ENCODE assay signal across 1 cellular context in the genomic region with DNA sequence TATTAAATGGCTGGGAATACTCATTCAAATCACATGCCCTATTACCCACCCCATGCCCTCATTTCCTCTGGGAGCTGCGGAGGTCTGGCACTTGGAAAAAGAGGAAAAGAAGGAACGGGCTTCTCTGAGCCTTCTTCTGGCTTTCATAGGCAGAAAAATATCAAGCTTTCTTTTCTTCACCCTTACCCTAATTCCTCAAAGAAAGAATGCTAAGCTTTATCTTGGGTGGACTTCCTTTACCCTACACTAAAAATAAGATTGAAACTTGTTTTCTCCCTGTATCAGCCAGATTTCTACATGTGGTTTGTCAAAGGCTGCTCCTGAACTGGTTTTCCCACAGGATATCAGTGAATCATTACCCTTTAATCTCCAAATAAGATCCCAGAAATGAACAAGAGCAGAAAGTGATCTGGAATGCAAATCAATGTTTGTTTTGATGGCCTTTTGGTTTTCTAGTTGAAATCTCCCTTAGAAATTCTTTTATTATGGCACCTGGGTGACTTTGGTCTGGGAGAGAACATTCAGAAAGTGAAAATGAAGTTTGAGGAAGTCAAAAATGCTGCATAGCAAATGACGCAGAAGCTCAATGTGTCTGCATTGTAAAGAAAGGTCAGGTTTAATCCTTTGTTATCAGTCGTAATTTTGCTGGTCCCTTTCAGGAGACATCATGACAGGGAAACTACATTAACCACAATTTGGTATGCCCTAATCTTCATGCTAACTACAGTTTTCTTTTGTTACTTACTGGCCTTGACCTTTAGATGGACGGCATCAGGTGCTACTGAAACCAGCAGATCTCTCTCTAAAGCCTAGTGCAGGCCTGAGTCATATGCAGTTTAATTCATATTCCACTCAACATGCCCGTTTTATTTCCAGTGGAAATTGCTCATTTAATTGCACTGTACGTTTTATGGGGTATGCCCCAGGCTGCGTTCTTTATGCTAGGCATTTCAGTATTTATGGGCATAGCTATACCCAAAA.
A peak's percentile ranks its signal among the peaks of the same experiment; 100 is the strongest.
TF ChIP-seq lines count a peak whose summit lies in the region.

No MANE protein-coding gene starts in this region.

TF ChIP-seq in K562, 482 proteins besides CTCF, POLR2A, EP300 and RAD21 (continued from another document and continues in another):
- TF ChIP-seq MLLT1 (IDR thresholded peaks at IDR 0.05) (no peak), SMARCC2 (IDR thresholded peaks at IDR 0.05; ENCODE audit: low read depth) (no peak), JUND (IDR thresholded peaks at IDR 0.05; ENCODE audit: borderline replicate concordance, low read depth, low read length) (no peak), JUND (tag; IDR thresholded peaks at IDR 0.05; ENCODE audit: borderline replicate concordance, low read depth, low read length) (0 out of 3 replicates have a peak, but pooled peaks have one; percentile 38), ATF7 (IDR thresholded peaks at IDR 0.05) (peak; percentile 38; the same call in 1 of the 2 replicates), ZNF764 (CRISPR knock-in tag; IDR thresholded peaks at IDR 0.05; ENCODE audit: low read depth) (no peak), GATAD2B (IDR thresholded peaks at IDR 0.05; ENCODE audit: borderline replicate concordance) (no peak), PRDM10 (IDR thresholded peaks at IDR 0.05; ENCODE audit: partially characterized antibody) (peak; percentile 56), GATAD2A (IDR thresholded peaks at IDR 0.05) (no peak), SOX6 (IDR thresholded peaks at IDR 0.05) (peak; percentile 65; the same call in 1 of the 2 replicates), KLF13 (tag; IDR thresholded peaks at IDR 0.05; ENCODE audit: borderline replicate concordance, low read depth) (no peak), GTF2B (IDR thresholded peaks at IDR 0.05; ENCODE audit: extremely low read depth, insufficient read length) (no peak), MECOM (CRISPR knock-in tag; IDR thresholded peaks at IDR 0.05) (no peak), TCFL5 (CRISPR knock-in tag; conservative IDR thresholded peaks at IDR 0.05) (no peak), PURB (CRISPR knock-in tag; IDR thresholded peaks at IDR 0.05; ENCODE audit: low read depth) (no peak), ZNF347 (CRISPR knock-in tag; IDR thresholded peaks at IDR 0.05; ENCODE audit: low read depth) (no peak), ZKSCAN8 (CRISPR knock-in tag; IDR thresholded peaks at IDR 0.05) (peak; percentile 5; the same call in 1 of the 2 replicates), C11orf30 (IDR thresholded peaks at IDR 0.05; ENCODE audit: low read depth) (peak; percentile 12; the same call in 1 of the 2 replicates), TFAP4 (CRISPR knock-in tag; IDR thresholded peaks at IDR 0.05; ENCODE audit: borderline replicate concordance) (no peak), YY1 (IDR thresholded peaks at IDR 0.05; ENCODE audit: borderline replicate concordance in 1 of 3, control insufficient read depth in 1 of 3, extremely low read depth in 1 of 3, insufficient read depth in 3 of 3, insufficient read length in 1 of 3, insufficient replicate concordance in 2 of 3, low read depth in 1 of 3, low read length in 2 of 3) (no peak), PTBP1 (IDR thresholded peaks at IDR 0.05; ENCODE audit: low read depth, low read length) (no peak)
- TF ChIP-seq, protein P1, sequence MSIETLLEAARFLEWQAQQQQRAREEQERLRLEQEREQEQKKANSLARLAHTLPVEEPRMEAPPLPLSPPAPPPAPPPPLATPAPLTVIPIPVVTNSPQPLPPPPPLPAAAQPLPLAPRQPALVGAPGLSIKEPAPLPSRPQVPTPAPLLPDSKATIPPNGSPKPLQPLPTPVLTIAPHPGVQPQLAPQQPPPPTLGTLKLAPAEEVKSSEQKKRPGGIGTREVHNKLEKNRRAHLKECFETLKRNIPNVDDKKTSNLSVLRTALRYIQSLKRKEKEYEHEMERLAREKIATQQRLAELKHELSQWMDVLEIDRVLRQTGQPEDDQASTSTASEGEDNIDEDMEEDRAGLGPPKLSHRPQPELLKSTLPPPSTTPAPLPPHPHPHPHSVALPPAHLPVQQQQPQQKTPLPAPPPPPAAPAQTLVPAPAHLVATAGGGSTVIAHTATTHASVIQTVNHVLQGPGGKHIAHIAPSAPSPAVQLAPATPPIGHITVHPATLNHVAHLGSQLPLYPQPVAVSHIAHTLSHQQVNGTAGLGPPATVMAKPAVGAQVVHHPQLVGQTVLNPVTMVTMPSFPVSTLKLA (conservative IDR thresholded peaks at IDR 0.05), result 0 out of 4 replicates have a peak, but pooled peaks of 1 of the 2 experiments have one; percentile 9
- TF ChIP-seq, protein P2, sequence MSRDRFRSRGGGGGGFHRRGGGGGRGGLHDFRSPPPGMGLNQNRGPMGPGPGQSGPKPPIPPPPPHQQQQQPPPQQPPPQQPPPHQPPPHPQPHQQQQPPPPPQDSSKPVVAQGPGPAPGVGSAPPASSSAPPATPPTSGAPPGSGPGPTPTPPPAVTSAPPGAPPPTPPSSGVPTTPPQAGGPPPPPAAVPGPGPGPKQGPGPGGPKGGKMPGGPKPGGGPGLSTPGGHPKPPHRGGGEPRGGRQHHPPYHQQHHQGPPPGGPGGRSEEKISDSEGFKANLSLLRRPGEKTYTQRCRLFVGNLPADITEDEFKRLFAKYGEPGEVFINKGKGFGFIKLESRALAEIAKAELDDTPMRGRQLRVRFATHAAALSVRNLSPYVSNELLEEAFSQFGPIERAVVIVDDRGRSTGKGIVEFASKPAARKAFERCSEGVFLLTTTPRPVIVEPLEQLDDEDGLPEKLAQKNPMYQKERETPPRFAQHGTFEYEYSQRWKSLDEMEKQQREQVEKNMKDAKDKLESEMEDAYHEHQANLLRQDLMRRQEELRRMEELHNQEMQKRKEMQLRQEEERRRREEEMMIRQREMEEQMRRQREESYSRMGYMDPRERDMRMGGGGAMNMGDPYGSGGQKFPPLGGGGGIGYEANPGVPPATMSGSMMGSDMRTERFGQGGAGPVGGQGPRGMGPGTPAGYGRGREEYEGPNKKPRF (IDR thresholded peaks at IDR 0.05; ENCODE audit: low read depth, low read length), result no peak
- TF ChIP-seq, protein P3, sequence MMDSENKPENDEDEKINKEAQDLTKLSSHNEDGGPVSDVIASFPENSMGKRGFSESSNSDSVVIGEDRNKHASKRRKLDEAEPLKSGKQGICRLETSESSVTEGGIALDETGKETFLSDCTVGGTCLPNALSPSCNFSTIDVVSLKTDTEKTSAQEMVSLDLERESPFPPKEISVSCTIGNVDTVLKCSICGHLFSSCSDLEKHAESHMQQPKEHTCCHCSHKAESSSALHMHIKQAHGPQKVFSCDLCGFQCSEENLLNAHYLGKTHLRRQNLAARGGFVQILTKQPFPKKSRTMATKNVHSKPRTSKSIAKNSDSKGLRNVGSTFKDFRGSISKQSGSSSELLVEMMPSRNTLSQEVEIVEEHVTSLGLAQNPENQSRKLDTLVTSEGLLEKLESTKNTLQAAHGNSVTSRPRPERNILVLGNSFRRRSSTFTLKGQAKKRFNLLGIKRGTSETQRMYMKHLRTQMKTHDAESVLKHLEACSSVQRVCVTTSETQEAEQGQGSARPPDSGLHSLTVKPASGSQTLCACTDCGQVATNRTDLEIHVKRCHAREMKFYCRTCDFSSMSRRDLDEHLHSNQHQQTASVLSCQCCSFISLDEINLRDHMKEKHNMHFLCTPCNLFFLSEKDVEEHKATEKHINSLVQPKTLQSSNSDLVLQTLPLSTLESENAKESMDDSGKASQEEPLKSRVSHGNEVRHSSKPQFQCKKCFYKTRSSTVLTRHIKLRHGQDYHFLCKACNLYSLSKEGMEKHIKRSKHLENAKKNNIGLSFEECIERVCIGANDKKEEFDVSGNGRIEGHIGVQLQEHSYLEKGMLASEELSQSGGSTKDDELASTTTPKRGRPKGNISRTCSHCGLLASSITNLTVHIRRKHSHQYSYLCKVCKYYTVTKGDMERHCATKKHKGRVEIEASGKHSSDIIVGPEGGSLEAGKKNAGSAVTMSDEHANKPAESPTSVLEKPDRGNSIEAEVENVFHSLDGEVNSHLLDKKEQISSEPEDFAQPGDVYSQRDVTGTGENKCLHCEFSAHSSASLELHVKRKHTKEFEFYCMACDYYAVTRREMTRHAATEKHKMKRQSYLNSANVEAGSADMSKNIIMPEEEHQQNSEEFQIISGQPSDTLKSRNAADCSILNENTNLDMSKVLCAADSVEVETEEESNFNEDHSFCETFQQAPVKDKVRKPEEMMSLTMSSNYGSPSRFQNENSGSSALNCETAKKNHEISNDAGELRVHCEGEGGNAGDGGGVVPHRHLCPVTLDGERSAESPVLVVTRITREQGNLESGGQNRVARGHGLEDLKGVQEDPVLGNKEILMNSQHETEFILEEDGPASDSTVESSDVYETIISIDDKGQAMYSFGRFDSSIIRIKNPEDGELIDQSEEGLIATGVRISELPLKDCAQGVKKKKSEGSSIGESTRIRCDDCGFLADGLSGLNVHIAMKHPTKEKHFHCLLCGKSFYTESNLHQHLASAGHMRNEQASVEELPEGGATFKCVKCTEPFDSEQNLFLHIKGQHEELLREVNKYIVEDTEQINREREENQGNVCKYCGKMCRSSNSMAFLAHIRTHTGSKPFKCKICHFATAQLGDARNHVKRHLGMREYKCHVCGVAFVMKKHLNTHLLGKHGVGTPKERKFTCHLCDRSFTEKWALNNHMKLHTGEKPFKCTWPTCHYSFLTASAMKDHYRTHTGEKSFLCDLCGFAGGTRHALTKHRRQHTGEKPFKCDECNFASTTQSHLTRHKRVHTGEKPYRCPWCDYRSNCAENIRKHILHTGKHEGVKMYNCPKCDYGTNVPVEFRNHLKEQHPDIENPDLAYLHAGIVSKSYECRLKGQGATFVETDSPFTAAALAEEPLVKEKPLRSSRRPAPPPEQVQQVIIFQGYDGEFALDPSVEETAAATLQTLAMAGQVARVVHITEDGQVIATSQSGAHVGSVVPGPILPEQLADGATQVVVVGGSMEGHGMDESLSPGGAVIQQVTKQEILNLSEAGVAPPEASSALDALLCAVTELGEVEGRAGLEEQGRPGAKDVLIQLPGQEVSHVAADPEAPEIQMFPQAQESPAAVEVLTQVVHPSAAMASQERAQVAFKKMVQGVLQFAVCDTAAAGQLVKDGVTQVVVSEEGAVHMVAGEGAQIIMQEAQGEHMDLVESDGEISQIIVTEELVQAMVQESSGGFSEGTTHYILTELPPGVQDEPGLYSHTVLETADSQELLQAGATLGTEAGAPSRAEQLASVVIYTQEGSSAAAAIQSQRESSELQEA (IDR thresholded peaks at IDR 0.05; ENCODE audit: low read depth), result no peak
- TF ChIP-seq, protein P4, sequence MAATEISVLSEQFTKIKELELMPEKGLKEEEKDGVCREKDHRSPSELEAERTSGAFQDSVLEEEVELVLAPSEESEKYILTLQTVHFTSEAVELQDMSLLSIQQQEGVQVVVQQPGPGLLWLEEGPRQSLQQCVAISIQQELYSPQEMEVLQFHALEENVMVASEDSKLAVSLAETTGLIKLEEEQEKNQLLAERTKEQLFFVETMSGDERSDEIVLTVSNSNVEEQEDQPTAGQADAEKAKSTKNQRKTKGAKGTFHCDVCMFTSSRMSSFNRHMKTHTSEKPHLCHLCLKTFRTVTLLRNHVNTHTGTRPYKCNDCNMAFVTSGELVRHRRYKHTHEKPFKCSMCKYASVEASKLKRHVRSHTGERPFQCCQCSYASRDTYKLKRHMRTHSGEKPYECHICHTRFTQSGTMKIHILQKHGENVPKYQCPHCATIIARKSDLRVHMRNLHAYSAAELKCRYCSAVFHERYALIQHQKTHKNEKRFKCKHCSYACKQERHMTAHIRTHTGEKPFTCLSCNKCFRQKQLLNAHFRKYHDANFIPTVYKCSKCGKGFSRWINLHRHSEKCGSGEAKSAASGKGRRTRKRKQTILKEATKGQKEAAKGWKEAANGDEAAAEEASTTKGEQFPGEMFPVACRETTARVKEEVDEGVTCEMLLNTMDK (IDR thresholded peaks at IDR 0.05; ENCODE audit: borderline replicate concordance, insufficient read depth, low read depth, low read length, poor library complexity, severe bottlenecking), result no peak
